In the genomic region with DNA sequence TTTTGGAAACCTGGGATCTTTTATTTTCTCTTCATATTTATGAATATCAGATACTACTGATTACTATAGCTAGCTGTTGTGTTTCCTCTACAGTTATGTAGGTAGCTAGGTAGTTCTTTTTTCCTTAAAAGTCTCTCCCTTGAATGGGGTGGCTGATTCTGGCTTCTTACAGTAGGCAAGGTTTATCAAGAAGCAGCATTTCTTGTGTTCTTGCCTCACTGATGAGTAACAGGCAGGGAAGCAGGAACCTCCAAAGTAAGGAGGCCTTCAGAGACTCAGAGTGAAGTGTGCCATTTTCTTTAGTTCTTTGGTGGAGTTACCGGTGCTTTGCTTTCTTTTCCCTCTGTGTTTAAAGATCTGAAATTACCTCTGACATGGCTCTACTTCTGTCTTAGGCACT, we compare ENCODE assay signal across 13 cellular contexts. TPM values are rescaled to one million over a fixed set of nuclear protein-coding genes. Genes with fewer than 3 reads are reported as not detected.
A peak's percentile ranks its signal among the peaks of the same experiment; 100 is the strongest.
DNase-seq lines count a peak whose midpoint lies in the region; ATAC-seq and TF ChIP-seq lines count a peak whose summit lies in the region.
"Had no signal": no experiment of that assay in that cellular context is flagged by ENCODE, and none has a peak within 500 bp of the region (broad histone marks: within the 10 kb centered on the region; RNA-seq: fewer than 3 reads in every experiment).

No MANE protein-coding gene starts in this region.

- H3K27ac Mint-ChIP-seq in effector memory CD8-positive, alpha-beta T cell, result peak overlapping the region; percentile 42 to 75
- H3K27ac Mint-ChIP-seq: activated naive CD8-positive, alpha-beta T cell treated with anti-CD3 and anti-CD28 coated beads for 36 hours; T-helper 2 cell treated with Interferon-gamma antibody and Interleukin-4, amounts not matched to agents 5 μg/mL and 100 μg/mL, for 36 hours had no signal

- H4K8ac ChIP-seq in IMR-90 (ENCODE audit: low read depth in 2 of 2, low read length in 2 of 2), result no peak overlapping the region

- peaks cover 13 to 17% of the 10 kb centered on the region in 2 donors for H3K4me1 Mint-ChIP-seq in effector memory CD8-positive, alpha-beta T cell (ENCODE audit: low read depth in 2 of 2)

- no peaks in the 10 kb centered on the region for H3K27me3 ChIP-seq in ACC112 (ENCODE audit: insufficient read depth, low read length)
- no peaks in the 10 kb centered on the region for H3K27me3 ChIP-seq in IMR-90 (ENCODE audit: control insufficient read depth, insufficient read depth, low read length)

- no peaks in the 10 kb centered on the region for H3K9me3 Mint-ChIP-seq in effector memory CD8-positive, alpha-beta T cell
- H3K9me3 Mint-ChIP-seq: activated naive CD8-positive, alpha-beta T cell treated with anti-CD3 and anti-CD28 coated beads for 36 hours; T-helper 2 cell treated with Interferon-gamma antibody and Interleukin-4, amounts not matched to agents 5 μg/mL and 100 μg/mL, for 36 hours had no signal

- no peak overlapping the region for H3K18ac ChIP-seq in IMR-90 (ENCODE audit: low read depth, low read length)

- H4K5ac ChIP-seq in IMR-90 (ENCODE audit: low read depth, low read length), result no peak overlapping the region

- H2AK5ac ChIP-seq in IMR-90 (ENCODE audit: low read depth, low read length), result no peak overlapping the region

- TF ChIP-seq CTCF in IMR-90 (conservative IDR thresholded peaks at IDR 0.05; ENCODE audit: low read depth, low read length), result no peak

- H3K79me1 ChIP-seq in IMR-90 (ENCODE audit: low read depth in 1 of 2, low read length in 2 of 2), result peaks cover 28 to 49% of the 10 kb centered on the region in 2 experiments

- H3K27me3 Mint-ChIP-seq in effector memory CD8-positive, alpha-beta T cell, result no peaks in the 10 kb centered on the region
- H3K27me3 Mint-ChIP-seq: activated naive CD8-positive, alpha-beta T cell treated with anti-CD3 and anti-CD28 coated beads for 36 hours had no signal

- DNase-seq in IMR-90 (peak; percentile 58), myocyte (ENCODE audit: low read depth) (peak; percentile 8), NCI-H2029 (lab: John Stamatoyannopoulos, UW) (no peak), NCI-H187 treated with DMSO at 0.1 percent for 48 hours (lab: John Stamatoyannopoulos, UW) (no peak)
- DNase-seq in effector memory CD8-positive, alpha-beta T cell, result no peak
- DNase-seq: activated naive CD8-positive, alpha-beta T cell treated with anti-CD3 and anti-CD28 coated beads for 36 hours; effector memory CD4-positive, alpha-beta T cell; NCI-H2227 treated with DMSO at 0.1 percent for 48 hours; small intestine had no signal

- H3K9me3 ChIP-seq in IMR-90 (ENCODE audit: control insufficient read depth, insufficient read depth, low read length), result no peaks in the 10 kb centered on the region

- H3K9me1 ChIP-seq in IMR-90 (ENCODE audit: insufficient read depth, low read length), result peaks cover 10% of the 10 kb centered on the region; the same call in 1 of the 2 replicates

- H2AFZ ChIP-seq in ACC112 (ENCODE audit: low read length, unreplicated experiment), result no peak overlapping the region
- no peak overlapping the region for H2AFZ ChIP-seq in IMR-90 (replicated peaks; ENCODE audit: low read length, poor library complexity)

- in situ Hi-C loops in IMR-90 (cut with MboI; ENCODE audit: low sequenced_read_pairs), result no loop called here

- POLR2A ChIA-PET in IMR-90 (lab: Charles Lee; ENCODE audit: unreplicated experiment), result no interaction called here

- H3K4me2 ChIP-seq in IMR-90 (ENCODE audit: low read depth, low read length), result peak overlapping the region; percentile 2; the same call in 1 of the 2 replicates

- no peak overlapping the region for H2BK15ac ChIP-seq in IMR-90 (ENCODE audit: low read depth, low read length)

- no peak overlapping the region for H3K4me3 Mint-ChIP-seq in effector memory CD8-positive, alpha-beta T cell
- H3K4me3 Mint-ChIP-seq: activated naive CD8-positive, alpha-beta T cell treated with anti-CD3 and anti-CD28 coated beads for 36 hours; T-helper 2 cell treated with Interferon-gamma antibody and Interleukin-4, amounts not matched to agents 5 μg/mL and 100 μg/mL, for 36 hours had no signal

- H3K14ac ChIP-seq in IMR-90 (replicated peaks; ENCODE audit: low read depth, low read length), result peak overlapping the region; percentile 71; the same call in 1 of the 2 replicates

- no TSS peak for BruUV-seq in IMR-90 (replicated peaks; lab: Mats Ljungman, UMichigan)

- peaks cover 37% of the 10 kb centered on the region for H3K79me2 ChIP-seq in ACC112 (ENCODE audit: control insufficient read depth, insufficient read depth, low read length, unreplicated experiment)

- dilution Hi-C loops in IMR-90 (cut with HindIII; ENCODE audit: low sequenced_read_pairs, unreplicated experiment), result no loop called here

- H3K36me3 ChIP-seq in ACC112 (ENCODE audit: insufficient read depth, low read length) (peaks cover 7% of the 10 kb centered on the region; the same call in 1 of the 2 replicates), IMR-90 (ENCODE audit: control insufficient read depth, insufficient read depth, low read length) (peaks cover 10% of the 10 kb centered on the region)

- no peak overlapping the region for H4K91ac ChIP-seq in IMR-90 (ENCODE audit: insufficient read depth, low read depth, low read length)

- no CpG with 5 or more reads among the region's 1 CpG for WGBS in IMR-90 (ENCODE audit: extremely low coverage in 2 of 2, insufficient read length in 1 of 2), 2 experiments

- peak overlapping the region; percentile 11 for H2BK5ac ChIP-seq in IMR-90 (ENCODE audit: low read depth, low read length, poor library complexity, severe bottlenecking)

- no peak for TF ChIP-seq POLR2A in IMR-90 (IDR thresholded peaks at IDR 0.05; ENCODE audit: low read depth, low read length)

- intact Hi-C loops in IMR-90 (cut with micrococcal nuclease), result no loop called here

- peak overlapping the region; percentile 33 for H3K4me3 ChIP-seq in ACC112 (ENCODE audit: low read depth, low read length)
- H3K4me3 ChIP-seq in IMR-90 (ENCODE audit: insufficient read depth, low read depth, low read length), result no peak overlapping the region

- H3K4me1 ChIP-seq in ACC112 (ENCODE audit: control insufficient read depth, insufficient read depth, low read length, unreplicated experiment), result peaks cover 18% of the 10 kb centered on the region
- no peaks in the 10 kb centered on the region; the same call in 1 of the 2 replicates for H3K4me1 ChIP-seq in IMR-90 (ENCODE audit: control insufficient read depth, insufficient read depth, low read length)

- H3K36me3 Mint-ChIP-seq in effector memory CD8-positive, alpha-beta T cell (ENCODE audit: insufficient read depth), result peaks cover 5% of the 10 kb centered on the region

- no peak overlapping the region for H2AK9ac ChIP-seq in IMR-90 (replicated peaks; ENCODE audit: low read depth, low read length, poor library complexity)

- H3K9ac ChIP-seq in IMR-90 (ENCODE audit: low read depth, low read length), result no peak overlapping the region

- no peak overlapping the region for H2BK120ac ChIP-seq in IMR-90 (ENCODE audit: low read depth, low read length)

- H3K4ac ChIP-seq in IMR-90 (ENCODE audit: low read depth, low read length), result no peak overlapping the region

- no peak overlapping the region for H2BK20ac ChIP-seq in IMR-90 (ENCODE audit: low read depth, low read length)

- peaks cover 15% of the 10 kb centered on the region for H4K20me1 ChIP-seq in IMR-90 (ENCODE audit: insufficient read depth, low read length)

- H3K56ac ChIP-seq in IMR-90 (ENCODE audit: extremely low read depth, insufficient read depth, low read length), result no peak overlapping the region

- H3K23ac ChIP-seq in IMR-90 (ENCODE audit: low read depth, low read length), result 0 out of 2 replicates have a peak overlapping the region, but pooled peaks have one; percentile 32

- H3K27ac ChIP-seq in ACC112 (ENCODE audit: low read depth, low read length), result peak overlapping the region; percentile 44
- H3K27ac ChIP-seq in IMR-90 (ENCODE audit: insufficient read depth, low read length), result no peak overlapping the region

- ATAC-seq in IMR-90 (ENCODE audit: low read depth) (peak; percentile 74), HG02884 (IDR thresholded peaks at IDR 0.05; ENCODE audit: unreplicated experiment) (no peak)
- no peak for ATAC-seq in effector memory CD8-positive, alpha-beta T cell (replicated peaks)
- ATAC-seq in activated CD4-positive, CD25-positive, alpha-beta regulatory T cell treated with anti-CD3 and anti-CD28 coated beads, Interleukin-2, amount 50 U/mL, for 24 hours, result no peak

- CTCF ChIA-PET in IMR-90 (lab: Yijun Ruan, JAX), result interaction anchor here (0.9 kb wide), 1 partner anchor 10 kb away, joined by 3 read pairs; no protein-coding TSS in a partner anchor

- no peak for TF ChIP-seq RAD21 in IMR-90 (IDR thresholded peaks at IDR 0.05; ENCODE audit: low read length)

TF ChIP-seq in IMR-90, 13 proteins besides CTCF, POLR2A, EP300 and RAD21:
- TF ChIP-seq RFX5 (IDR thresholded peaks at IDR 0.05; ENCODE audit: low read depth, low read length), result no peak
- peak; percentile 13; the same call in 1 of the 2 replicates for TF ChIP-seq CEBPB (IDR thresholded peaks at IDR 0.05; ENCODE audit: low read depth, low read length)

RNA-seq across cellular contexts. Expression of gene ZMYM4, which starts 56.0 kb away (rescaled TPM):
- total RNA-seq in IMR-90 (2012; rRNA removed) (53.8 and 56.9 TPM in 2 replicates), myocyte (33.3 and 42.1 TPM in 2 replicates)
- polyA plus RNA-seq in IMR-90 (2012; rRNA removed), result 11.2 and 14.7 TPM in 2 replicates
- 2.5 and 4.2 TPM in 2 replicates for polyA plus RNA-seq in IMR-90 (2012; cell fraction: cytosol; rRNA removed)
- polyA plus RNA-seq in IMR-90 (2012; cell fraction: nucleus; rRNA removed; ENCODE audit: low replicate concordance), result 2.4 and 27.3 TPM in 2 replicates
- polyA plus RNA-seq in myocyte (2012), result 12.4 TPM

Comparison
In these comparisons a context has a peak if more than half of its experiments do, and no peak if none do; other contexts are left out.
1. DNase-seq: peak in IMR-90 (single experiment) and myocyte (single experiment); none in effector memory CD8-positive, alpha-beta T cell (0 of 3), NCI-H2029 (single experiment) and NCI-H187 treated with DMSO at 0.1 percent for 48 hours (single experiment).